ENCODE assay signal across 1 cellular context in genomic region chr7:92133737-92134270, GRCh38.
A peak's percentile ranks its signal among the peaks of the same experiment; 100 is the strongest.
TF ChIP-seq lines count a peak whose summit lies in the region.

No MANE protein-coding gene starts in this region.

TF ChIP-seq in HepG2, 621 proteins besides CTCF, POLR2A, EP300 and RAD21 (continued from another document and continues in another):
- TF ChIP-seq LRRFIP1 (CRISPR knock-in tag; conservative IDR thresholded peaks at IDR 0.05): 0 out of 2 replicates have a peak, but pooled peaks have one; percentile 19
- TF ChIP-seq ZNF337 (CRISPR knock-in tag; IDR thresholded peaks at IDR 0.05; ENCODE audit: borderline replicate concordance, low read depth): no peak; the same call in 1 of the 2 replicates
- TF ChIP-seq, protein P1, sequence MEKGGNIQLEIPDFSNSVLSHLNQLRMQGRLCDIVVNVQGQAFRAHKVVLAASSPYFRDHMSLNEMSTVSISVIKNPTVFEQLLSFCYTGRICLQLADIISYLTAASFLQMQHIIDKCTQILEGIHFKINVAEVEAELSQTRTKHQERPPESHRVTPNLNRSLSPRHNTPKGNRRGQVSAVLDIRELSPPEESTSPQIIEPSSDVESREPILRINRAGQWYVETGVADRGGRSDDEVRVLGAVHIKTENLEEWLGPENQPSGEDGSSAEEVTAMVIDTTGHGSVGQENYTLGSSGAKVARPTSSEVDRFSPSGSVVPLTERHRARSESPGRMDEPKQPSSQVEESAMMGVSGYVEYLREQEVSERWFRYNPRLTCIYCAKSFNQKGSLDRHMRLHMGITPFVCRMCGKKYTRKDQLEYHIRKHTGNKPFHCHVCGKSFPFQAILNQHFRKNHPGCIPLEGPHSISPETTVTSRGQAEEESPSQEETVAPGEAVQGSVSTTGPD (CRISPR knock-in tag; IDR thresholded peaks at IDR 0.05): no peak
- TF ChIP-seq SMARCC2 (IDR thresholded peaks at IDR 0.05): no peak
- TF ChIP-seq ZNF17 (CRISPR knock-in tag; IDR thresholded peaks at IDR 0.05): no peak
- TF ChIP-seq, protein P2, sequence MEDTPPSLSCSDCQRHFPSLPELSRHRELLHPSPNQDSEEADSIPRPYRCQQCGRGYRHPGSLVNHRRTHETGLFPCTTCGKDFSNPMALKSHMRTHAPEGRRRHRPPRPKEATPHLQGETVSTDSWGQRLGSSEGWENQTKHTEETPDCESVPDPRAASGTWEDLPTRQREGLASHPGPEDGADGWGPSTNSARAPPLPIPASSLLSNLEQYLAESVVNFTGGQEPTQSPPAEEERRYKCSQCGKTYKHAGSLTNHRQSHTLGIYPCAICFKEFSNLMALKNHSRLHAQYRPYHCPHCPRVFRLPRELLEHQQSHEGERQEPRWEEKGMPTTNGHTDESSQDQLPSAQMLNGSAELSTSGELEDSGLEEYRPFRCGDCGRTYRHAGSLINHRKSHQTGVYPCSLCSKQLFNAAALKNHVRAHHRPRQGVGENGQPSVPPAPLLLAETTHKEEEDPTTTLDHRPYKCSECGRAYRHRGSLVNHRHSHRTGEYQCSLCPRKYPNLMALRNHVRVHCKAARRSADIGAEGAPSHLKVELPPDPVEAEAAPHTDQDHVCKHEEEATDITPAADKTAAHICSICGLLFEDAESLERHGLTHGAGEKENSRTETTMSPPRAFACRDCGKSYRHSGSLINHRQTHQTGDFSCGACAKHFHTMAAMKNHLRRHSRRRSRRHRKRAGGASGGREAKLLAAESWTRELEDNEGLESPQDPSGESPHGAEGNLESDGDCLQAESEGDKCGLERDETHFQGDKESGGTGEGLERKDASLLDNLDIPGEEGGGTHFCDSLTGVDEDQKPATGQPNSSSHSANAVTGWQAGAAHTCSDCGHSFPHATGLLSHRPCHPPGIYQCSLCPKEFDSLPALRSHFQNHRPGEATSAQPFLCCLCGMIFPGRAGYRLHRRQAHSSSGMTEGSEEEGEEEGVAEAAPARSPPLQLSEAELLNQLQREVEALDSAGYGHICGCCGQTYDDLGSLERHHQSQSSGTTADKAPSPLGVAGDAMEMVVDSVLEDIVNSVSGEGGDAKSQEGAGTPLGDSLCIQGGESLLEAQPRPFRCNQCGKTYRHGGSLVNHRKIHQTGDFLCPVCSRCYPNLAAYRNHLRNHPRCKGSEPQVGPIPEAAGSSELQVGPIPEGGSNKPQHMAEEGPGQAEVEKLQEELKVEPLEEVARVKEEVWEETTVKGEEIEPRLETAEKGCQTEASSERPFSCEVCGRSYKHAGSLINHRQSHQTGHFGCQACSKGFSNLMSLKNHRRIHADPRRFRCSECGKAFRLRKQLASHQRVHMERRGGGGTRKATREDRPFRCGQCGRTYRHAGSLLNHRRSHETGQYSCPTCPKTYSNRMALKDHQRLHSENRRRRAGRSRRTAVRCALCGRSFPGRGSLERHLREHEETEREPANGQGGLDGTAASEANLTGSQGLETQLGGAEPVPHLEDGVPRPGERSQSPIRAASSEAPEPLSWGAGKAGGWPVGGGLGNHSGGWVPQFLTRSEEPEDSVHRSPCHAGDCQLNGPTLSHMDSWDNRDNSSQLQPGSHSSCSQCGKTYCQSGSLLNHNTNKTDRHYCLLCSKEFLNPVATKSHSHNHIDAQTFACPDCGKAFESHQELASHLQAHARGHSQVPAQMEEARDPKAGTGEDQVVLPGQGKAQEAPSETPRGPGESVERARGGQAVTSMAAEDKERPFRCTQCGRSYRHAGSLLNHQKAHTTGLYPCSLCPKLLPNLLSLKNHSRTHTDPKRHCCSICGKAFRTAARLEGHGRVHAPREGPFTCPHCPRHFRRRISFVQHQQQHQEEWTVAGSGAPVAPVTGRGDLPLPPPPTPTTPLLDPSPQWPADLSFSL (CRISPR knock-in tag; IDR thresholded peaks at IDR 0.05): peak; percentile 62; the same call in 1 of the 2 replicates
- TF ChIP-seq ZNF766 (CRISPR knock-in tag; IDR thresholded peaks at IDR 0.05; ENCODE audit: borderline replicate concordance): 0 out of 2 replicates have a peak, but pooled peaks have one; percentile 22
- no peak for TF ChIP-seq ZNF225 (CRISPR knock-in tag; IDR thresholded peaks at IDR 0.05)
- peak; percentile 84 for TF ChIP-seq ZFP36L2 (CRISPR knock-in tag; IDR thresholded peaks at IDR 0.05)
- TF ChIP-seq, protein P3, sequence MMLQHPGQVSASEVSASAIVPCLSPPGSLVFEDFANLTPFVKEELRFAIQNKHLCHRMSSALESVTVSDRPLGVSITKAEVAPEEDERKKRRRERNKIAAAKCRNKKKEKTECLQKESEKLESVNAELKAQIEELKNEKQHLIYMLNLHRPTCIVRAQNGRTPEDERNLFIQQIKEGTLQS (CRISPR knock-in tag; IDR thresholded peaks at IDR 0.05): peak; percentile 15; the same call in 1 of the 2 replicates
- TF ChIP-seq RAD51 (IDR thresholded peaks at IDR 0.05; ENCODE audit: borderline replicate concordance): no peak
- 0 out of 2 replicates have a peak, but pooled peaks have one; percentile 11 for TF ChIP-seq ZFP82 (CRISPR knock-in tag; IDR thresholded peaks at IDR 0.05; ENCODE audit: borderline replicate concordance)
- TF ChIP-seq ZNF790 (CRISPR knock-in tag; IDR thresholded peaks at IDR 0.05; ENCODE audit: borderline replicate concordance): no peak
- no peak for TF ChIP-seq HNF4G (IDR thresholded peaks at IDR 0.05; ENCODE audit: borderline replicate concordance, low read depth, low read length)
- no peak for TF ChIP-seq HNF4G (CRISPR knock-in tag; IDR thresholded peaks at IDR 0.05; ENCODE audit: borderline replicate concordance, low read depth)
- TF ChIP-seq LCORL (IDR thresholded peaks at IDR 0.05): no peak
- TF ChIP-seq LCORL (CRISPR knock-in tag; IDR thresholded peaks at IDR 0.05): peak; percentile 46
- TF ChIP-seq FOXA1 (IDR thresholded peaks at IDR 0.05): no peak
- peak; percentile 55 for TF ChIP-seq FOXA1 (CRISPR knock-in tag; IDR thresholded peaks at IDR 0.05)
- TF ChIP-seq JUNB (CRISPR knock-in tag; IDR thresholded peaks at IDR 0.05; ENCODE audit: borderline replicate concordance): 0 out of 2 replicates have a peak, but pooled peaks have one; percentile 14
- peak; percentile 80; the same call in 1 of the 2 replicates for TF ChIP-seq NCOA1 (CRISPR knock-in tag; IDR thresholded peaks at IDR 0.05)
- peak; percentile 69 for TF ChIP-seq GATAD2A (CRISPR knock-in tag; IDR thresholded peaks at IDR 0.05)
- peak; percentile 9 for TF ChIP-seq MED8 (CRISPR knock-in tag; IDR thresholded peaks at IDR 0.05; ENCODE audit: insufficient replicate concordance)
- peak; percentile 64; the same call in 1 of the 2 replicates for TF ChIP-seq IRF2 (CRISPR knock-in tag; IDR thresholded peaks at IDR 0.05)
- 0 out of 2 replicates have a peak, but pooled peaks have one; percentile 20 for TF ChIP-seq MAZ (IDR thresholded peaks at IDR 0.05; ENCODE audit: borderline replicate concordance, low read depth, low read length)
- TF ChIP-seq MAZ (CRISPR knock-in tag; IDR thresholded peaks at IDR 0.05; ENCODE audit: low read depth): no peak; the same call in 1 of the 2 replicates
- 0 out of 2 replicates have a peak, but pooled peaks have one; percentile 13 for TF ChIP-seq MAX (IDR thresholded peaks at IDR 0.05)
- TF ChIP-seq ZNF772 (CRISPR knock-in tag; IDR thresholded peaks at IDR 0.05): peak; percentile 56; the same call in 1 of the 2 replicates
- TF ChIP-seq ZNF558 (CRISPR knock-in tag; IDR thresholded peaks at IDR 0.05; ENCODE audit: borderline replicate concordance): no peak
- peak; percentile 61; the same call in 1 of the 2 replicates for TF ChIP-seq SIN3A (IDR thresholded peaks at IDR 0.05; ENCODE audit: borderline replicate concordance, low read depth, low read length)
- TF ChIP-seq RBAK (CRISPR knock-in tag; IDR thresholded peaks at IDR 0.05): 0 out of 2 replicates have a peak, but pooled peaks have one; percentile 41
- TF ChIP-seq THAP11 (CRISPR knock-in tag; IDR thresholded peaks at IDR 0.05): peak; percentile 10; the same call in 1 of the 2 replicates
- TF ChIP-seq ZNF777 (CRISPR knock-in tag; IDR thresholded peaks at IDR 0.05): peak; percentile 89; the same call in 1 of the 2 replicates
- 0 out of 2 replicates have a peak, but pooled peaks have one; percentile 31 for TF ChIP-seq RELA (CRISPR knock-in tag; IDR thresholded peaks at IDR 0.05)
- TF ChIP-seq FOXO1 (CRISPR knock-in tag; IDR thresholded peaks at IDR 0.05): peak; percentile 22; the same call in 1 of the 2 replicates
- TF ChIP-seq MXI1 (IDR thresholded peaks at IDR 0.05; ENCODE audit: borderline replicate concordance, low read depth, low read length): peak; percentile 39; the same call in 1 of the 3 replicates
- TF ChIP-seq CBX1 (IDR thresholded peaks at IDR 0.05; ENCODE audit: low read depth): peak; percentile 45
- peak; percentile 11 for TF ChIP-seq PHF5A (CRISPR knock-in tag; IDR thresholded peaks at IDR 0.05; ENCODE audit: low read depth, unreplicated experiment)
- TF ChIP-seq ZNF589 (CRISPR knock-in tag; conservative IDR thresholded peaks at IDR 0.05): peak; percentile 21; the same call in 1 of the 2 replicates
- 0 out of 2 replicates have a peak, but pooled peaks have one; percentile 24 for TF ChIP-seq ZNF331 (CRISPR knock-in tag; IDR thresholded peaks at IDR 0.05)
- peak; percentile 14; the same call in 1 of the 2 replicates for TF ChIP-seq MXD4 (CRISPR knock-in tag; IDR thresholded peaks at IDR 0.05)
- peak; percentile 99 for TF ChIP-seq ZBTB7B (CRISPR knock-in tag; IDR thresholded peaks at IDR 0.05)
- TF ChIP-seq MTA1 (CRISPR knock-in tag; IDR thresholded peaks at IDR 0.05; ENCODE audit: borderline replicate concordance): no peak
- TF ChIP-seq ZFY (CRISPR knock-in tag; IDR thresholded peaks at IDR 0.05): 0 out of 2 replicates have a peak, but pooled peaks have one; percentile 1
- no peak for TF ChIP-seq NONO (IDR thresholded peaks at IDR 0.05)
- TF ChIP-seq NONO (CRISPR knock-in tag; conservative IDR thresholded peaks at IDR 0.05): peak; percentile 16; the same call in 1 of the 2 replicates
- TF ChIP-seq ZSCAN20 (CRISPR knock-in tag; IDR thresholded peaks at IDR 0.05; ENCODE audit: borderline replicate concordance): no peak
- peak; percentile 50; the same call in 1 of the 2 replicates for TF ChIP-seq ZNF121 (CRISPR knock-in tag; IDR thresholded peaks at IDR 0.05)
- TF ChIP-seq DMAP1 (CRISPR knock-in tag; IDR thresholded peaks at IDR 0.05): 0 out of 2 replicates have a peak, but pooled peaks have one; percentile 11
- 0 out of 2 replicates have a peak, but pooled peaks have one; percentile 11 for TF ChIP-seq MTERF4 (CRISPR knock-in tag; IDR thresholded peaks at IDR 0.05)
- no peak for TF ChIP-seq ZNF256 (CRISPR knock-in tag; conservative IDR thresholded peaks at IDR 0.05)
- 0 out of 2 replicates have a peak, but pooled peaks have one; percentile 9 for TF ChIP-seq ZNF609 (CRISPR knock-in tag; IDR thresholded peaks at IDR 0.05; ENCODE audit: borderline replicate concordance)
- TF ChIP-seq U2AF1 (optimal IDR thresholded peaks at IDR 0.05; ENCODE audit: low read depth, low read length): no peak
- TF ChIP-seq ZNF598 (CRISPR knock-in tag; IDR thresholded peaks at IDR 0.05; ENCODE audit: borderline replicate concordance): peak; percentile 56; the same call in 1 of the 2 replicates
